10 cellular contexts compared by ENCODE assay signal in the genomic region with DNA sequence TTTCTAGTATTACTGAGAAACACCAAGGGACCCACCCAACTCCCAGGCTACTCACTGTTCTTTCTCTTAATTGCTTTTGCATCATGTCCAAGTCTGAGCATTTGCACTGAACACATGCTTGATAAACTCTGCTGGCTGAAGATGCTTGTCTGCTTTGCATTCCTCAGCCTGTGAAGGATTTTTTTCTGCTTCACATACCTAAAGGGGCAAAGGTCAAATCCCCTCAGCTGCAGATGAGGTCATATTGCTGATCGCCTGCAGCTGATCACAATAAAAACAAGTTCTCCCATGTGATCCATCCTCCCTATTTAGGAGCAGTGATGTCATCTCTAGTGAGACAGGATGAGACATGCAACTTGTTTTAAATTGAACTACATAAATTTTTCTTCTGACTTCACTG.
A peak's percentile ranks its signal among the peaks of the same experiment; 100 is the strongest.
DNase-seq lines count a peak whose midpoint lies in the region; ATAC-seq, FAIRE-seq and TF ChIP-seq lines count a peak whose summit lies in the region.
"Had no signal": no experiment of that assay in that cellular context is flagged by ENCODE, and none has a peak within 500 bp of the region (broad histone marks: within the 10 kb centered on the region; RNA-seq: fewer than 3 reads in every experiment).

No MANE protein-coding gene starts in this region.

- TF ChIP-seq CTCF in HFFc6 (IDR thresholded peaks at IDR 0.05) (no peak), astrocyte (IDR thresholded peaks at IDR 0.05; ENCODE audit: insufficient read depth, low read depth, low read length) (no peak), left ventricle myocardium inferior (IDR thresholded peaks at IDR 0.05; ENCODE audit: borderline replicate concordance) (no peak)

- no peaks in the 10 kb centered on the region for H4K20me1 ChIP-seq in astrocyte (ENCODE audit: insufficient read depth, low read length)

- peak overlapping the region; percentile 56 for H3K4me3 Mint-ChIP-seq in HFFc6
- H3K4me3 Mint-ChIP-seq in astrocyte (ENCODE audit: unreplicated experiment), result peak overlapping the region; percentile 73

- ATAC-seq in GM18519 (IDR thresholded peaks at IDR 0.05; ENCODE audit: low FRiP score, unreplicated experiment) (no peak), GM18867 (IDR thresholded peaks at IDR 0.05; ENCODE audit: unreplicated experiment) (no peak)

- no peak overlapping the region for H2AFZ ChIP-seq in astrocyte (ENCODE audit: low read depth, low read length)

- peak overlapping the region; percentile 84 for H3K27ac ChIP-seq in astrocyte (ENCODE audit: low read depth, low read length)
- peak overlapping the region; percentile 59 for H3K27ac ChIP-seq in left ventricle myocardium inferior (replicated peaks)
- H3K27ac ChIP-seq: sigmoid colon had no signal

- H3K27me3 Mint-ChIP-seq in HFFc6 (ENCODE audit: insufficient read depth) (no peaks in the 10 kb centered on the region), astrocyte (ENCODE audit: low read depth, unreplicated experiment) (no peaks in the 10 kb centered on the region)

- H3K4me1 Mint-ChIP-seq in HFFc6 (ENCODE audit: low read depth) (peaks cover 58% of the 10 kb centered on the region), astrocyte (ENCODE audit: low read depth, unreplicated experiment) (peaks cover 32% of the 10 kb centered on the region)

- H3K4me1 ChIP-seq in astrocyte (ENCODE audit: insufficient read depth, low read length) (peaks cover 42% of the 10 kb centered on the region), left ventricle myocardium inferior (peaks cover 17% of the 10 kb centered on the region)

- intact Hi-C loops in left ventricle myocardium inferior (cut with micrococcal nuclease), result no loop called here

- H3K9ac ChIP-seq in astrocyte (ENCODE audit: low read length), result peak overlapping the region; percentile 73

- DNase-seq in HFFc6 (peak; percentile 90), astrocyte (ENCODE audit: low read depth) (peak; percentile 90), left ventricle myocardium inferior (no peak), skeletal muscle cell (ENCODE audit: low read depth) (peak; percentile 94), Kasumi-1 (lab: John Stamatoyannopoulos, UW) (no peak)
- no peak for DNase-seq in stimulated activated CD4-positive, alpha-beta T cell treated with anti-CD3 and anti-CD28 coated beads, Interleukin-4, amount 100 ng/mL, for 4 hours
- DNase-seq: activated CD4-positive, alpha-beta T cell treated with anti-CD3 and anti-CD28 coated beads, Interleukin-2, amount 50 U/mL, for 1 hour; sigmoid colon had no signal

- H3K4me2 ChIP-seq in astrocyte (ENCODE audit: low read length), result peak overlapping the region; percentile 80

- H3K27me3 ChIP-seq in astrocyte (ENCODE audit: insufficient read depth, low read length) (no peaks in the 10 kb centered on the region), left ventricle myocardium inferior (ENCODE audit: low read depth) (no peaks in the 10 kb centered on the region)
- H3K27me3 ChIP-seq: sigmoid colon had no signal

- H3K9me3 Mint-ChIP-seq in HFFc6 (no peaks in the 10 kb centered on the region), astrocyte (ENCODE audit: unreplicated experiment) (no peaks in the 10 kb centered on the region)

- H3K79me2 ChIP-seq in astrocyte (ENCODE audit: insufficient read depth, low read length), result peaks cover 53% of the 10 kb centered on the region

- no peak overlapping the region for H3K4me3 ChIP-seq in astrocyte (ENCODE audit: insufficient read depth, low read depth, low read length)
- H3K4me3 ChIP-seq in left ventricle myocardium inferior, result no peak overlapping the region
- H3K4me3 ChIP-seq in skeletal muscle cell (ENCODE audit: low read depth, low read length), result no peak overlapping the region
- H3K4me3 ChIP-seq: sigmoid colon had no signal

- H3K9me3 ChIP-seq in astrocyte (ENCODE audit: insufficient read depth, low read depth, low read length), result no peaks in the 10 kb centered on the region
- H3K9me3 ChIP-seq in left ventricle myocardium inferior (replicated peaks), result no peaks in the 10 kb centered on the region
- H3K9me3 ChIP-seq: sigmoid colon had no signal

- H3K36me3 ChIP-seq in astrocyte (ENCODE audit: insufficient read depth, low read length) (no peaks in the 10 kb centered on the region), left ventricle myocardium inferior (no peaks in the 10 kb centered on the region)
- H3K36me3 ChIP-seq: sigmoid colon had no signal

- H3K36me3 Mint-ChIP-seq in HFFc6 (ENCODE audit: low read depth) (no peaks in the 10 kb centered on the region), astrocyte (ENCODE audit: low read depth, unreplicated experiment) (no peaks in the 10 kb centered on the region)

- FAIRE-seq in astrocyte (lab: Jason Lieb, UNC), result peak; percentile 95

- H3K27ac Mint-ChIP-seq in HFFc6, result peak overlapping the region; percentile 63
- H3K27ac Mint-ChIP-seq in astrocyte (ENCODE audit: unreplicated experiment), result peak overlapping the region; percentile 91

Comparison
In these comparisons a context has a peak if more than half of its experiments do, and no peak if none do; other contexts are left out.
1. DNase-seq: peak in HFFc6 (single experiment), astrocyte (single experiment) and skeletal muscle cell (single experiment); none in left ventricle myocardium inferior (single experiment), Kasumi-1 (0 of 2) and stimulated activated CD4-positive, alpha-beta T cell treated with anti-CD3 and anti-CD28 coated beads, Interleukin-4, amount 100 ng/mL, for 4 hours (0 of 2).